Comparison of ENCODE assay signal across 8 cellular contexts in genomic region chr2:109351164-109351756, GRCh38.
A peak's percentile ranks its signal among the peaks of the same experiment; 100 is the strongest.
DNase-seq lines count a peak whose midpoint lies in the region; ATAC-seq, FAIRE-seq and TF ChIP-seq lines count a peak whose summit lies in the region.

No MANE protein-coding gene starts in this region.

- H3K4me1 ChIP-seq in endodermal cell (ENCODE audit: control insufficient read depth, insufficient read depth, low read length) (no peaks in the 10 kb centered on the region), pancreas (peaks cover 0 to 5% (median 0%) of the 10 kb centered on the region in 3 donors)

- DNase-seq in EH (ENCODE audit: low read depth) (peak; percentile 81), NCI-H1694 (lab: John Stamatoyannopoulos, UW) (peak; percentile 21), endodermal cell (peak; percentile 33), pancreas (peak in 5 of 6 donors; percentile 30 to 77 (median 76)), COLO668 (lab: John Stamatoyannopoulos, UW; ENCODE audit: unreplicated experiment) (no peak), NCI-H446 treated with DMSO at 0.1 percent for 48 hours (lab: John Stamatoyannopoulos, UW) (no peak)
- no peak for DNase-seq in activated effector memory CD4-positive, alpha-beta T cell treated with Interleukin-2 at 50 U/mL for 16 hours

- H3K27me3 ChIP-seq in endodermal cell (ENCODE audit: control insufficient read depth, insufficient read depth, low read length, poor library complexity, severe bottlenecking) (no peaks in the 10 kb centered on the region), pancreas (no peaks in the 10 kb centered on the region)

- H3K9me3 ChIP-seq in endodermal cell (ENCODE audit: control insufficient read depth, low read length) (no peaks in the 10 kb centered on the region), pancreas (no peaks in the 10 kb centered on the region)

- no peak for TF ChIP-seq CTCF in endodermal cell (conservative IDR thresholded peaks at IDR 0.05)
- no peak for TF ChIP-seq CTCF in pancreas (IDR thresholded peaks at IDR 0.05)

- H3K36me3 ChIP-seq in endodermal cell (ENCODE audit: control insufficient read depth, insufficient read depth, low read length) = no peaks in the 10 kb centered on the region
- H3K36me3 ChIP-seq in pancreas = no peaks in the 10 kb centered on the region

- no peaks in the 10 kb centered on the region for H3K36me3 Mint-ChIP-seq in endodermal cell (ENCODE audit: low read depth)

- FAIRE-seq in pancreas (lab: Jason Lieb, UNC) = no peak

- H3K4me3 Mint-ChIP-seq in endodermal cell = no peak overlapping the region

- H3K9ac ChIP-seq in endodermal cell (ENCODE audit: extremely low read depth, low read length, poor library complexity, severe bottlenecking) = no peak overlapping the region

- H3K27ac ChIP-seq in endodermal cell (ENCODE audit: low read depth, low read length) (no peak overlapping the region), pancreas (no peak overlapping the region)

- intact Hi-C loops in pancreas (cut with DNase I) = no loop called here

- no peak overlapping the region for H3K27ac Mint-ChIP-seq in endodermal cell

- ATAC-seq in pancreas (peak; percentile 80 to 89 (median 85)), GM18870 (IDR thresholded peaks at IDR 0.05; ENCODE audit: unreplicated experiment) (no peak)

- WGBS in endodermal cell (ENCODE audit: insufficient coverage in 1 of 2, insufficient read length in 1 of 2), 2 experiments = 76 to 85% methylated on average over 5 to 9 of the region's 9 CpGs
- WGBS in pancreas, 2 donors = 57 to 59% methylated on average over 9 of the region's 9 CpGs

- no peaks in the 10 kb centered on the region for H3K27me3 Mint-ChIP-seq in endodermal cell (ENCODE audit: insufficient read depth)

- H3K4me1 Mint-ChIP-seq in endodermal cell = no peaks in the 10 kb centered on the region

- H3K9me3 Mint-ChIP-seq in endodermal cell = peaks cover 4% of the 10 kb centered on the region

- H3K4me3 ChIP-seq in endodermal cell (ENCODE audit: low read length) = no peak overlapping the region
- no peak overlapping the region for H3K4me3 ChIP-seq in pancreas

Comparison
In these comparisons a context has a peak if more than half of its experiments do, and no peak if none do; other contexts are left out.
1. DNase-seq: peak in EH (single experiment), NCI-H1694 (single experiment), endodermal cell (single experiment) and pancreas (5 of 6); none in COLO668 (single experiment), NCI-H446 treated with DMSO at 0.1 percent for 48 hours (single experiment) and activated effector memory CD4-positive, alpha-beta T cell treated with Interleukin-2 at 50 U/mL for 16 hours (single experiment).